In the genomic region with DNA sequence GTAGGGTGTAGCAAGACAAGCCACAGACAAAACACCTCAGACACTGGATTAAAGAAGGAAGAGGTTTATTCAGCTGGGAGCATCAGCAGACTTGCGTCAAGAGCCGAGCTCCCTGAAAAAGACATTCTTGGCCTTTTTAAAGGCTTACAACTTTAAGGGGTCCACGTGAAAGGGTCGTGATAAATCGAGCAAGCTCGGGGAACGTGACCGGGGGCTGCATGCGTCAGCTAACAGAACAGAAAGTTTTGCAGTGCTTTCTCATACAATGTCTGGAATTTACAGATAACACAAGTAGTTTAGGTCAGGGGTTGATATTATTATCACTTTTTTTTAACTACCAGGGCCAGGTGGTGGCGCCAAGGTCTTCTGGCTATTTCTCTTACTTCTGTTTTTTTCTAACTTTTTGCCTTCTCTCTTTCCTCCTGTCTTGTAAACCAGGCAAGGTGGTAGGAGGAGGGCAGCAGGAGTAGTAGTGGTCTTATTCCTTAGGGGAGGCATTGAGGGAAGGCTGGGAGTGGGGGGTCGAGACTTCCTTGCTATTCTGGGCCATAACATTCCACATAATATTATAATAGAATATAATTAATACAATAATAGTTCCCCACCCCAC, we compare ENCODE assay signal across 8 cellular contexts. TPM values are rescaled to one million over a fixed set of nuclear protein-coding genes. Genes with fewer than 3 reads are reported as not detected.
DNase-seq lines count a peak whose midpoint lies in the region; ATAC-seq and TF ChIP-seq lines count a peak whose summit lies in the region.

No MANE protein-coding gene starts in this region.

- peaks cover 5% of the 10 kb centered on the region for H3K36me3 Mint-ChIP-seq in HFFc6 (ENCODE audit: low read depth)
- H3K36me3 Mint-ChIP-seq in T-helper 2 cell treated with Interferon-gamma antibody and Interleukin-4, amounts not matched to agents 5 μg/mL and 100 μg/mL, for 36 hours (ENCODE audit: low read depth), result no peaks in the 10 kb centered on the region

- H3K9me3 Mint-ChIP-seq in HFFc6, result no peaks in the 10 kb centered on the region
- no peaks in the 10 kb centered on the region for H3K9me3 Mint-ChIP-seq in T-helper 2 cell treated with Interferon-gamma antibody and Interleukin-4, amounts not matched to agents 5 μg/mL and 100 μg/mL, for 36 hours

- H3K27ac ChIP-seq in 22Rv1 (peak overlapping the region; percentile 48), VCaP (peak overlapping the region; percentile 50), upper lobe of right lung (peak overlapping the region; percentile 91)

- peaks cover 5% of the 10 kb centered on the region for H3K27me3 Mint-ChIP-seq in HFFc6 (ENCODE audit: insufficient read depth)
- no peaks in the 10 kb centered on the region for H3K27me3 Mint-ChIP-seq in T-helper 2 cell treated with Interferon-gamma antibody and Interleukin-4, amounts not matched to agents 5 μg/mL and 100 μg/mL, for 36 hours (ENCODE audit: low read depth)

- no peak for ATAC-seq in upper lobe of right lung

- intact Hi-C loops in upper lobe of right lung (cut with DNase I), result no loop called here

- H3K4me1 Mint-ChIP-seq in HFFc6 (ENCODE audit: low read depth), result peaks cover 63% of the 10 kb centered on the region
- H3K4me1 Mint-ChIP-seq in T-helper 2 cell treated with Interferon-gamma antibody and Interleukin-4, amounts not matched to agents 5 μg/mL and 100 μg/mL, for 36 hours (ENCODE audit: low read depth), result peaks cover 4% of the 10 kb centered on the region

- H3K4me3 ChIP-seq in kidney epithelial cell (ENCODE audit: low read depth, low read length) (no peak overlapping the region), upper lobe of right lung (peak overlapping the region; percentile 53)

- H3K27me3 ChIP-seq in kidney epithelial cell (ENCODE audit: control insufficient read depth, insufficient read depth, low read length) (no peaks in the 10 kb centered on the region), upper lobe of right lung (no peaks in the 10 kb centered on the region)

- no peaks in the 10 kb centered on the region for H3K9me3 ChIP-seq in upper lobe of right lung

- H3K36me3 ChIP-seq in kidney epithelial cell (ENCODE audit: control insufficient read depth, insufficient read depth, low read length), result no peaks in the 10 kb centered on the region
- no peaks in the 10 kb centered on the region for H3K36me3 ChIP-seq in upper lobe of right lung

- DNase-seq in HFFc6 (peak; percentile 55), kidney epithelial cell (ENCODE audit: low read depth) (no peak), upper lobe of right lung (peak; percentile 48), NCI-H1436 treated with DMSO at 0.1 percent for 48 hours (lab: John Stamatoyannopoulos, UW) (no peak)
- DNase-seq in T-helper 2 cell treated with Interferon-gamma antibody and Interleukin-4, amounts not matched to agents 5 μg/mL and 100 μg/mL, for 36 hours (ENCODE audit: low spot score), result no peak
- no peak for DNase-seq in stimulated activated naive CD4-positive, alpha-beta T cell treated with Interleukin-2 at 50 U/mL for 16 hours (lab: John Stamatoyannopoulos, UW)

- peaks cover 52% of the 10 kb centered on the region for H3K4me1 ChIP-seq in upper lobe of right lung

- H3K27ac Mint-ChIP-seq in HFFc6, result peak overlapping the region; percentile 97
- no peak overlapping the region for H3K27ac Mint-ChIP-seq in T-helper 2 cell treated with Interferon-gamma antibody and Interleukin-4, amounts not matched to agents 5 μg/mL and 100 μg/mL, for 36 hours

- TF ChIP-seq CTCF in 22Rv1 (IDR thresholded peaks at IDR 0.05) (peak; percentile 53), HFFc6 (IDR thresholded peaks at IDR 0.05) (peak; percentile 63), VCaP (conservative IDR thresholded peaks at IDR 0.05) (peak; percentile 69), kidney epithelial cell (IDR thresholded peaks at IDR 0.05; ENCODE audit: insufficient read depth, low read length, poor library complexity, severe bottlenecking) (peak; percentile 40), upper lobe of right lung (IDR thresholded peaks at IDR 0.05) (peak; percentile 10)

- H3K4me3 Mint-ChIP-seq in HFFc6, result peak overlapping the region; percentile 91
- H3K4me3 Mint-ChIP-seq in T-helper 2 cell treated with Interferon-gamma antibody and Interleukin-4, amounts not matched to agents 5 μg/mL and 100 μg/mL, for 36 hours, result no peak overlapping the region

RNA-seq across cellular contexts. Expression of a gene that starts 0.6 kb away (rescaled TPM):
- total RNA-seq in HFFc6 (2021; fragmentation: NEBNext Ultra II Directional; extraction: Animal tissue kit (Norgen Biotek cat#: 25700)), result 10 to 100 TPM; 29.5 to 47.4 (median 43.4) TPM
- 1.2 and 2.6 TPM in 2 replicates for total RNA-seq in kidney epithelial cell
- total RNA-seq in upper lobe of right lung, result 95.9 TPM

RNA-seq across cellular contexts. Expression of a gene that starts 5.6 kb away (rescaled TPM):
- 10 to 100 TPM; 17.2 to 23.0 (median 19.9) TPM for total RNA-seq in HFFc6 (2021; fragmentation: NEBNext Ultra II Directional; extraction: Animal tissue kit (Norgen Biotek cat#: 25700))
- total RNA-seq in kidney epithelial cell (21.0 and 30.5 TPM in 2 replicates), upper lobe of right lung (79.5 TPM)

RNA-seq across cellular contexts. Expression of a gene that starts 21.0 kb away (rescaled TPM):
- total RNA-seq in HFFc6 (2021; fragmentation: NEBNext Ultra II Directional; extraction: Animal tissue kit (Norgen Biotek cat#: 25700)), result 100 to 1,000 TPM; 221 to 236 (median 223) TPM
- 246 and 284 TPM in 2 replicates for total RNA-seq in kidney epithelial cell
- total RNA-seq in upper lobe of right lung, result 118 TPM

RNA-seq across cellular contexts. Expression of a gene that starts 29.3 kb away (rescaled TPM):
- total RNA-seq in HFFc6 (2021; fragmentation: NEBNext Ultra II Directional; extraction: Animal tissue kit (Norgen Biotek cat#: 25700)), result 100 to 1,000 TPM; 113 to 150 (median 131) TPM
- total RNA-seq in kidney epithelial cell, result 46.8 and 80.6 TPM in 2 replicates
- 216 TPM for total RNA-seq in upper lobe of right lung

Comparison
In these comparisons a context has a peak if more than half of its experiments do, and no peak if none do; other contexts are left out.
1. CTCF ChIP-seq: peak in every context shown above with its lines; median percentile 69 in VCaP; 63 in HFFc6; 53 in 22Rv1; 40 in kidney epithelial cell; 10 in upper lobe of right lung.
2. DNase-seq: peak in HFFc6 (single experiment) and upper lobe of right lung (single experiment); none in kidney epithelial cell (single experiment), NCI-H1436 treated with DMSO at 0.1 percent for 48 hours (single experiment), T-helper 2 cell treated with Interferon-gamma antibody and Interleukin-4, amounts not matched to agents 5 μg/mL and 100 μg/mL, for 36 hours (single experiment) and stimulated activated naive CD4-positive, alpha-beta T cell treated with Interleukin-2 at 50 U/mL for 16 hours (single experiment).
3. Peak in every context shown above with its lines, with median percentiles within 50 percentile points of each other: H3K27ac ChIP-seq.